ENCODE assay signal across 10 cellular contexts in genomic region chr19:3785464-3785937, GRCh38. TPM values are rescaled to one million over a fixed set of nuclear protein-coding genes. Genes with fewer than 3 reads are reported as not detected.
DNase-seq lines count a peak whose midpoint lies in the region; ATAC-seq and TF ChIP-seq lines count a peak whose summit lies in the region.
"Had no signal": no experiment of that assay in that cellular context is flagged by ENCODE, and none has a peak within 500 bp of the region (broad histone marks: within the 10 kb centered on the region; RNA-seq: fewer than 3 reads in every experiment).

No MANE protein-coding gene starts in this region.

- H3K4me1 Mint-ChIP-seq in natural killer cell treated with Interleukin-12 subunit alpha and Interleukin-12 subunit beta and Interleukin-15 and Interleukin-18, amount 100 ng/mL, for 72 hours (ENCODE audit: low read depth in 2 of 2) = peaks cover 30 to 47% of the 10 kb centered on the region in 2 donors

- H3K27me3 ChIP-seq in left ventricle myocardium inferior (ENCODE audit: low read depth) (peaks cover 81% of the 10 kb centered on the region), aorta (ENCODE audit: control insufficient read depth in 1 of 2, insufficient read depth in 2 of 2, low read length in 1 of 2) (peaks cover 0 to 2% of the 10 kb centered on the region in 2 donors)

- H3K4me1 ChIP-seq in left ventricle myocardium inferior = peaks cover 8% of the 10 kb centered on the region
- H3K4me1 ChIP-seq in aorta (ENCODE audit: control insufficient read depth in 1 of 2, insufficient read depth in 2 of 2, low read length in 2 of 2) = no peaks in the 10 kb centered on the region

- no peak for ATAC-seq in left cardiac atrium
- peak; percentile 11 to 24 for ATAC-seq in natural killer cell treated with Interleukin-12 subunit alpha and Interleukin-12 subunit beta and Interleukin-15 and Interleukin-18, amount 100 ng/mL, for 72 hours
- ATAC-seq in aorta (ENCODE audit: low FRiP score) = no peak
- no peak for ATAC-seq in GM21737 (IDR thresholded peaks at IDR 0.05; ENCODE audit: unreplicated experiment)

- WGBS in aorta, 2 donors = 2% methylated on average over 46 to 47 of the region's 47 CpGs

- H3K9me3 ChIP-seq in left ventricle myocardium inferior (replicated peaks) (peaks cover 25% of the 10 kb centered on the region), aorta (ENCODE audit: control insufficient read depth, low read length) (peaks cover 10% of the 10 kb centered on the region)

- H3K27ac ChIP-seq in left ventricle myocardium inferior (replicated peaks) (no peak overlapping the region), angular gyrus (ENCODE audit: low read depth, low read length) (peak overlapping the region; percentile 40), aorta (ENCODE audit: low read depth in 1 of 2, low read length in 2 of 2) (no peak overlapping the region)

- peaks cover 9% of the 10 kb centered on the region for H3K36me3 Mint-ChIP-seq in natural killer cell treated with Interleukin-12 subunit alpha and Interleukin-12 subunit beta and Interleukin-15 and Interleukin-18, amount 100 ng/mL, for 72 hours

- intact Hi-C loops in left ventricle myocardium inferior (cut with micrococcal nuclease) = no loop called here
- intact Hi-C loops in left cardiac atrium (cut with DNase I) = no loop called here
- intact Hi-C loops in aorta (cut with DNase I) = no loop called here

- no peak for TF ChIP-seq CTCF in left ventricle myocardium inferior (IDR thresholded peaks at IDR 0.05; ENCODE audit: borderline replicate concordance)
- TF ChIP-seq CTCF in GM20000 (IDR thresholded peaks at IDR 0.05; ENCODE audit: extremely low read depth, missing control alignments) = no peak

- H3K27me3 Mint-ChIP-seq in natural killer cell treated with Interleukin-12 subunit alpha and Interleukin-12 subunit beta and Interleukin-15 and Interleukin-18, amount 100 ng/mL, for 72 hours = no peaks in the 10 kb centered on the region

- peak overlapping the region; percentile 55 for H3K4me3 ChIP-seq in left ventricle myocardium inferior
- H3K4me3 ChIP-seq in aorta (ENCODE audit: low read length in 2 of 2) = no peak overlapping the region

- H3K36me3 ChIP-seq in left ventricle myocardium inferior = no peaks in the 10 kb centered on the region
- no peaks in the 10 kb centered on the region for H3K36me3 ChIP-seq in aorta (ENCODE audit: control insufficient read depth in 1 of 2, insufficient read depth in 2 of 2, low read length in 1 of 2)

- peak overlapping the region; percentile 81 for H3K4me3 Mint-ChIP-seq in natural killer cell treated with Interleukin-12 subunit alpha and Interleukin-12 subunit beta and Interleukin-15 and Interleukin-18, amount 100 ng/mL, for 72 hours

- H3K9me3 Mint-ChIP-seq in natural killer cell treated with Interleukin-12 subunit alpha and Interleukin-12 subunit beta and Interleukin-15 and Interleukin-18, amount 100 ng/mL, for 72 hours = peaks cover 6% of the 10 kb centered on the region

- peak overlapping the region in 1 of 2 donors; percentile 35 for H3K27ac Mint-ChIP-seq in natural killer cell treated with Interleukin-12 subunit alpha and Interleukin-12 subunit beta and Interleukin-15 and Interleukin-18, amount 100 ng/mL, for 72 hours

- DNase-seq in left ventricle myocardium inferior (no peak), left cardiac atrium (no peak), GM20000 (ENCODE audit: low spot score) (no peak), aorta (no peak), midbrain (lab: John Stamatoyannopoulos, UW) (no peak)
- no peak for DNase-seq in natural killer cell treated with Interleukin-12 subunit alpha and Interleukin-12 subunit beta and Interleukin-15 and Interleukin-18, amount 100 ng/mL, for 72 hours (ENCODE audit: low spot score)

RNA-seq across cellular contexts. Expression of gene MATK, which starts 0.7 kb away (rescaled TPM):
- total RNA-seq in left ventricle myocardium inferior (0.14 TPM), left cardiac atrium (1 to 10 TPM in 1 of 2 donors, under 1 TPM in 1; 0.92 to 1.4 TPM), aorta (1 to 10 TPM; 1.9 to 2.0 TPM)
- 10 to 100 TPM; 58.5 to 61.9 TPM for total RNA-seq in natural killer cell treated with Interleukin-12 subunit alpha and Interleukin-12 subunit beta and Interleukin-15 and Interleukin-18, amount 100 ng/mL, for 72 hours
- 1 to 10 TPM; 1.7 to 5.5 TPM for polyA plus RNA-seq in aorta

RNA-seq across cellular contexts. Expression of gene RAX2, which starts 13.5 kb away (rescaled TPM):
- total RNA-seq in left ventricle myocardium inferior = not detected
- total RNA-seq in left cardiac atrium = not detected
- total RNA-seq in natural killer cell treated with Interleukin-12 subunit alpha and Interleukin-12 subunit beta and Interleukin-15 and Interleukin-18, amount 100 ng/mL, for 72 hours = under 1 TPM in 1 of 2 donors, not detected in 1; 0.21 TPM
- not detected for total RNA-seq in aorta
- polyA plus RNA-seq in aorta = not detected
- total RNA-seq: Daoy, liver had no signal
- polyA plus RNA-seq: liver had no signal

RNA-seq across cellular contexts. Expression of gene MRPL54, which starts 23.0 kb away (rescaled TPM):
- total RNA-seq in left ventricle myocardium inferior (64.1 TPM), left cardiac atrium (10 to 100 TPM; 63.6 to 68.9 TPM), aorta (10 to 100 TPM; 39.6 to 40.7 TPM)
- total RNA-seq in natural killer cell treated with Interleukin-12 subunit alpha and Interleukin-12 subunit beta and Interleukin-15 and Interleukin-18, amount 100 ng/mL, for 72 hours = 10 to 100 TPM; 58.5 to 75.1 TPM
- polyA plus RNA-seq in aorta = 100 to 1,000 TPM in 1 of 2 donors, 10 to 100 TPM in 1; 88.7 to 125 TPM

RNA-seq across cellular contexts. Expression of gene APBA3, which starts 24.0 kb away (rescaled TPM):
- total RNA-seq in left ventricle myocardium inferior (14.2 TPM), left cardiac atrium (10 to 100 TPM; 12.6 to 12.7 TPM), aorta (10 to 100 TPM; 15.7 to 24.3 TPM)
- 10 to 100 TPM; 40.6 to 55.4 TPM for total RNA-seq in natural killer cell treated with Interleukin-12 subunit alpha and Interleukin-12 subunit beta and Interleukin-15 and Interleukin-18, amount 100 ng/mL, for 72 hours
- 10 to 100 TPM in 1 of 2 donors, 1 to 10 TPM in 1; 7.1 to 25.6 TPM for polyA plus RNA-seq in aorta

Comparison
In these comparisons a context has a peak if more than half of its experiments do, and no peak if none do; other contexts are left out.
1. ATAC-seq: peak in natural killer cell treated with Interleukin-12 subunit alpha and Interleukin-12 subunit beta and Interleukin-15 and Interleukin-18, amount 100 ng/mL, for 72 hours (2 of 2); none in left cardiac atrium (0 of 2), aorta (single experiment) and GM21737 (single experiment).
2. RNA of gene MATK, which starts 0.7 kb away (total RNA-seq): 58.5 to 61.9 TPM in natural killer cell treated with Interleukin-12 subunit alpha and Interleukin-12 subunit beta and Interleukin-15 and Interleukin-18, amount 100 ng/mL, for 72 hours; 1.9 to 2.0 TPM in aorta, 0.92 to 1.4 TPM in left cardiac atrium and 0.14 TPM in left ventricle myocardium inferior (single experiment); every median in the first group is over 10 times any median in the second.